Comparison of ENCODE assay signal across 8 cellular contexts in genomic region chr5:132496631-132497487, GRCh38. TPM values are rescaled to one million over a fixed set of nuclear protein-coding genes. Genes with fewer than 3 reads are reported as not detected.
DNase-seq lines count a peak whose midpoint lies in the region; ATAC-seq and TF ChIP-seq lines count a peak whose summit lies in the region.

No MANE protein-coding gene starts in this region.

- no peaks in the 10 kb centered on the region for H3K9me3 ChIP-seq in SK-N-MC (ENCODE audit: low read depth, low read length)
- no peaks in the 10 kb centered on the region for H3K9me3 ChIP-seq in ascending aorta
- no peaks in the 10 kb centered on the region for H3K9me3 ChIP-seq in right atrium auricular region

- peak; percentile 41 for ATAC-seq in GM19467 (IDR thresholded peaks at IDR 0.05; ENCODE audit: unreplicated experiment)

- no peak overlapping the region for H3K9ac ChIP-seq in SK-N-MC (ENCODE audit: insufficient read length)

- DNase-seq in DMS153 (lab: John Stamatoyannopoulos, UW) (peak; percentile 48), HT-29 (ENCODE audit: low spot score) (peak; percentile 83), SK-N-MC (ENCODE audit: low read depth, low spot score) (no peak), ascending aorta (ENCODE audit: low spot score in 2 of 2) (peak in 1 of 2 donors; percentile 94), right atrium auricular region (ENCODE audit: low spot score) (peak; percentile 92), posterior vena cava (ENCODE audit: low spot score) (peak; percentile 97), cerebellar nuclear complex (lab: John Stamatoyannopoulos, UW) (no peak)

- intact Hi-C loops in ascending aorta (cut with DNase I) (loop anchor here (1.0 to 10.0 kb wide), 8 partner anchors 60 to 548 kb away; partner anchors contain the start of genes P4HA2, RAD50 and SLC22A4), posterior vena cava (cut with DNase I) (loop anchor here in 1 of 2 donors (10.0 kb wide), 2 partner anchors 72 to 112 kb away; no protein-coding TSS in a partner anchor)

- TF ChIP-seq CTCF in ascending aorta (IDR thresholded peaks at IDR 0.05) (no peak), right atrium auricular region (IDR thresholded peaks at IDR 0.05) (no peak)

- peaks cover 17 to 20% of the 10 kb centered on the region in 2 donors for H3K4me1 ChIP-seq in ascending aorta
- H3K4me1 ChIP-seq in right atrium auricular region = peaks cover 0 to 57% of the 10 kb centered on the region in 2 donors

- no peaks in the 10 kb centered on the region for H3K27me3 ChIP-seq in ascending aorta
- no peaks in the 10 kb centered on the region for H3K27me3 ChIP-seq in right atrium auricular region

- H3K36me3 ChIP-seq in SK-N-MC (ENCODE audit: insufficient read depth, low read length) (no peaks in the 10 kb centered on the region), ascending aorta (no peaks in the 10 kb centered on the region), right atrium auricular region (no peaks in the 10 kb centered on the region)

- H3K4me3 ChIP-seq in SK-N-MC (peak overlapping the region; percentile 81), ascending aorta (peak overlapping the region; percentile 57 to 88), right atrium auricular region (peak overlapping the region; percentile 42 to 75)

- no peak overlapping the region for H3K27ac ChIP-seq in SK-N-MC
- peak overlapping the region; percentile 92 to 97 for H3K27ac ChIP-seq in ascending aorta
- peak overlapping the region; percentile 94 to 95 for H3K27ac ChIP-seq in right atrium auricular region

RNA-seq across cellular contexts. Expression of gene IRF1, which starts 6.3 kb away (rescaled TPM):
- total RNA-seq in HT-29 (2014; rRNA removed; shearing (Covaris generic)) = 52.0 and 58.7 TPM in 2 replicates
- total RNA-seq in ascending aorta = 57.7 TPM
- total RNA-seq in right atrium auricular region = 10 to 100 TPM; 10.1 to 15.8 TPM
- total RNA-seq in posterior vena cava = 10 to 100 TPM; 18.7 to 20.5 TPM

RNA-seq across cellular contexts. Expression of gene IL5, which starts 46.5 kb away (rescaled TPM):
- total RNA-seq in HT-29 (2014; rRNA removed; shearing (Covaris generic)) = not detected in 2 replicates
- total RNA-seq in ascending aorta (not detected), right atrium auricular region (not detected), posterior vena cava (not detected)

RNA-seq across cellular contexts. Expression of gene RAD50, which starts 59.9 kb away (rescaled TPM):
- total RNA-seq in HT-29 (2014; rRNA removed; shearing (Covaris generic)) = 8.6 and 11.3 TPM in 2 replicates
- total RNA-seq in ascending aorta (29.4 TPM), right atrium auricular region (10 to 100 TPM; 11.5 to 18.6 TPM), posterior vena cava (10 to 100 TPM; 30.3 to 31.3 TPM)

Comparison
In these comparisons a context has a peak if more than half of its experiments do, and no peak if none do; other contexts are left out.
1. DNase-seq: peak in DMS153 (single experiment), HT-29 (single experiment), right atrium auricular region (single experiment) and posterior vena cava (single experiment); none in SK-N-MC (single experiment) and cerebellar nuclear complex (0 of 2).
2. Peak in every context shown above with its lines, with median percentiles within 50 percentile points of each other: H3K4me3 ChIP-seq.